Comparison of ENCODE assay signal across 1 cellular context in genomic region chr20:62824476-62825287, GRCh38.
TF ChIP-seq lines count a peak whose summit lies in the region.

No MANE protein-coding gene starts in this region.

TF ChIP-seq in HepG2, 621 proteins besides CTCF, POLR2A, EP300 and RAD21 (continued from another document and continues in another):
- peak; percentile 23; the same call in 1 of the 2 replicates for TF ChIP-seq UBTF (CRISPR knock-in tag; IDR thresholded peaks at IDR 0.05)
- TF ChIP-seq ZNF136 (CRISPR knock-in tag; IDR thresholded peaks at IDR 0.05; ENCODE audit: low read depth): 0 out of 2 replicates have a peak, but pooled peaks have one; percentile 50
- 0 out of 2 replicates have a peak, but pooled peaks have one; percentile 29 for TF ChIP-seq ZNF747 (CRISPR knock-in tag; IDR thresholded peaks at IDR 0.05; ENCODE audit: borderline replicate concordance)
- peak; percentile 9; the same call in 1 of the 2 replicates for TF ChIP-seq ZNF501 (CRISPR knock-in tag; IDR thresholded peaks at IDR 0.05)
- no peak for TF ChIP-seq ZNF343 (CRISPR knock-in tag; IDR thresholded peaks at IDR 0.05)
- no peak for TF ChIP-seq NFKBIZ (CRISPR knock-in tag; IDR thresholded peaks at IDR 0.05)
- TF ChIP-seq ZBTB7B (CRISPR knock-in tag; IDR thresholded peaks at IDR 0.05): no peak
- TF ChIP-seq, protein P1, sequence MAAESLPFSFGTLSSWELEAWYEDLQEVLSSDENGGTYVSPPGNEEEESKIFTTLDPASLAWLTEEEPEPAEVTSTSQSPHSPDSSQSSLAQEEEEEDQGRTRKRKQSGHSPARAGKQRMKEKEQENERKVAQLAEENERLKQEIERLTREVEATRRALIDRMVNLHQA (CRISPR knock-in tag; IDR thresholded peaks at IDR 0.05): no peak
- no peak for TF ChIP-seq ZNF558 (CRISPR knock-in tag; IDR thresholded peaks at IDR 0.05; ENCODE audit: borderline replicate concordance)
- TF ChIP-seq ESRRA (CRISPR knock-in tag; IDR thresholded peaks at IDR 0.05; ENCODE audit: low read depth): no peak
- TF ChIP-seq, protein P2, sequence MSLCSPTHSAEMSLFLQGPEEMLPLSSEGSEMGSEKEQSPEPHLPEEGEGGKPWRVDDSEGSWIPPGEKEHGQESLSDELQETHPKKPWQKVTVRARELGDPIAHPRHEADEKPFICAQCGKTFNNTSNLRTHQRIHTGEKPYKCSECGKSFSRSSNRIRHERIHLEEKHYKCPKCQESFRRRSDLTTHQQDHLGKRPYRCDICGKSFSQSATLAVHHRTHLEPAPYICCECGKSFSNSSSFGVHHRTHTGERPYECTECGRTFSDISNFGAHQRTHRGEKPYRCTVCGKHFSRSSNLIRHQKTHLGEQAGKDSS (CRISPR knock-in tag; IDR thresholded peaks at IDR 0.05; ENCODE audit: borderline replicate concordance, low read depth): no peak
- TF ChIP-seq HDAC1 (CRISPR knock-in tag; IDR thresholded peaks at IDR 0.05): peak; percentile 34; the same call in 1 of the 2 replicates
- TF ChIP-seq FOSL1 (CRISPR knock-in tag; IDR thresholded peaks at IDR 0.05; ENCODE audit: borderline replicate concordance): 0 out of 2 replicates have a peak, but pooled peaks have one; percentile 43
- TF ChIP-seq ZNF333 (CRISPR knock-in tag; IDR thresholded peaks at IDR 0.05; ENCODE audit: borderline replicate concordance): no peak
- 0 out of 2 replicates have a peak, but pooled peaks have one; percentile 39 for TF ChIP-seq NFATC3 (CRISPR knock-in tag; IDR thresholded peaks at IDR 0.05)
- 0 out of 2 replicates have a peak, but pooled peaks have one; percentile 38 for TF ChIP-seq ZNF451 (CRISPR knock-in tag; IDR thresholded peaks at IDR 0.05)
- 0 out of 2 replicates have a peak, but pooled peaks have one; percentile 55 for TF ChIP-seq TBP (CRISPR knock-in tag; IDR thresholded peaks at IDR 0.05)
- TF ChIP-seq GATAD1 (CRISPR knock-in tag; IDR thresholded peaks at IDR 0.05): no peak
- TF ChIP-seq ISX (CRISPR knock-in tag; conservative IDR thresholded peaks at IDR 0.05): no peak
- TF ChIP-seq MTF2 (CRISPR knock-in tag; IDR thresholded peaks at IDR 0.05; ENCODE audit: borderline replicate concordance): no peak
- TF ChIP-seq RBAK (CRISPR knock-in tag; IDR thresholded peaks at IDR 0.05): no peak
- TF ChIP-seq ATF7 (IDR thresholded peaks at IDR 0.05): no peak
- 0 out of 2 replicates have a peak, but pooled peaks have one; percentile 76 for TF ChIP-seq ATF7 (CRISPR knock-in tag; IDR thresholded peaks at IDR 0.05)
- TF ChIP-seq RBM22 (optimal IDR thresholded peaks at IDR 0.05; ENCODE audit: low read length): peak; percentile 7
- no peak for TF ChIP-seq CBX2 (IDR thresholded peaks at IDR 0.05; ENCODE audit: low read depth, low read length)
- TF ChIP-seq CBX2 (CRISPR knock-in tag; IDR thresholded peaks at IDR 0.05; ENCODE audit: low read depth): no peak
- no peak for TF ChIP-seq ZNF326 (CRISPR knock-in tag; IDR thresholded peaks at IDR 0.05; ENCODE audit: borderline replicate concordance)
- no peak for TF ChIP-seq ZSCAN29 (CRISPR knock-in tag; conservative IDR thresholded peaks at IDR 0.05)
- TF ChIP-seq SRSF1 (optimal IDR thresholded peaks at IDR 0.05; ENCODE audit: low read depth, low read length): peak; percentile 33
- no peak for TF ChIP-seq PAWR (CRISPR knock-in tag; IDR thresholded peaks at IDR 0.05; ENCODE audit: borderline replicate concordance)
- peak; percentile 28; the same call in 1 of the 2 replicates for TF ChIP-seq GMEB1 (CRISPR knock-in tag; IDR thresholded peaks at IDR 0.05; ENCODE audit: borderline replicate concordance)
- TF ChIP-seq, protein P3, sequence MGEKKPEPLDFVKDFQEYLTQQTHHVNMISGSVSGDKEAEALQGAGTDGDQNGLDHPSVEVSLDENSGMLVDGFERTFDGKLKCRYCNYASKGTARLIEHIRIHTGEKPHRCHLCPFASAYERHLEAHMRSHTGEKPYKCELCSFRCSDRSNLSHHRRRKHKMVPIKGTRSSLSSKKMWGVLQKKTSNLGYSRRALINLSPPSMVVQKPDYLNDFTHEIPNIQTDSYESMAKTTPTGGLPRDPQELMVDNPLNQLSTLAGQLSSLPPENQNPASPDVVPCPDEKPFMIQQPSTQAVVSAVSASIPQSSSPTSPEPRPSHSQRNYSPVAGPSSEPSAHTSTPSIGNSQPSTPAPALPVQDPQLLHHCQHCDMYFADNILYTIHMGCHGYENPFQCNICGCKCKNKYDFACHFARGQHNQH (CRISPR knock-in tag; IDR thresholded peaks at IDR 0.05): no peak
- TF ChIP-seq ARID4A (CRISPR knock-in tag; IDR thresholded peaks at IDR 0.05; ENCODE audit: borderline replicate concordance): peak; percentile 59
- TF ChIP-seq ZNF121 (CRISPR knock-in tag; IDR thresholded peaks at IDR 0.05): peak; percentile 69; the same call in 1 of the 2 replicates
- no peak for TF ChIP-seq SNAPC5 (CRISPR knock-in tag; IDR thresholded peaks at IDR 0.05; ENCODE audit: borderline replicate concordance)
- TF ChIP-seq, protein P4, sequence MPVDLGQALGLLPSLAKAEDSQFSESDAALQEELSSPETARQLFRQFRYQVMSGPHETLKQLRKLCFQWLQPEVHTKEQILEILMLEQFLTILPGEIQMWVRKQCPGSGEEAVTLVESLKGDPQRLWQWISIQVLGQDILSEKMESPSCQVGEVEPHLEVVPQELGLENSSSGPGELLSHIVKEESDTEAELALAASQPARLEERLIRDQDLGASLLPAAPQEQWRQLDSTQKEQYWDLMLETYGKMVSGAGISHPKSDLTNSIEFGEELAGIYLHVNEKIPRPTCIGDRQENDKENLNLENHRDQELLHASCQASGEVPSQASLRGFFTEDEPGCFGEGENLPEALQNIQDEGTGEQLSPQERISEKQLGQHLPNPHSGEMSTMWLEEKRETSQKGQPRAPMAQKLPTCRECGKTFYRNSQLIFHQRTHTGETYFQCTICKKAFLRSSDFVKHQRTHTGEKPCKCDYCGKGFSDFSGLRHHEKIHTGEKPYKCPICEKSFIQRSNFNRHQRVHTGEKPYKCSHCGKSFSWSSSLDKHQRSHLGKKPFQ (CRISPR knock-in tag; IDR thresholded peaks at IDR 0.05; ENCODE audit: insufficient replicate concordance): no peak
- TF ChIP-seq RBM39 (IDR thresholded peaks at IDR 0.05; ENCODE audit: low read depth, low read length, poor library complexity, severe bottlenecking): no peak
- TF ChIP-seq ZNF281 (CRISPR knock-in tag; IDR thresholded peaks at IDR 0.05; ENCODE audit: borderline replicate concordance): peak; percentile 52; the same call in 1 of the 2 replicates
- peak; percentile 82; the same call in 1 of the 2 replicates for TF ChIP-seq ZNF414 (CRISPR knock-in tag; IDR thresholded peaks at IDR 0.05)
- TF ChIP-seq PCBP1 (IDR thresholded peaks at IDR 0.05; ENCODE audit: borderline replicate concordance, low read depth, low read length): no peak
- TF ChIP-seq ZNF350 (CRISPR knock-in tag; IDR thresholded peaks at IDR 0.05; ENCODE audit: borderline replicate concordance, low read depth): 0 out of 2 replicates have a peak, but pooled peaks have one; percentile 24
- peak; percentile 68; the same call in 1 of the 2 replicates for TF ChIP-seq HES4 (CRISPR knock-in tag; IDR thresholded peaks at IDR 0.05; ENCODE audit: borderline replicate concordance)
- no peak for TF ChIP-seq ZMAT3 (CRISPR knock-in tag; conservative IDR thresholded peaks at IDR 0.05)
- no peak for TF ChIP-seq SSRP1 (CRISPR knock-in tag; IDR thresholded peaks at IDR 0.05)
- TF ChIP-seq HBP1 (CRISPR knock-in tag; IDR thresholded peaks at IDR 0.05; ENCODE audit: low read depth): 0 out of 2 replicates have a peak, but pooled peaks have one; percentile 13
- no peak for TF ChIP-seq MED13 (CRISPR knock-in tag; IDR thresholded peaks at IDR 0.05)
- TF ChIP-seq, protein P5, sequence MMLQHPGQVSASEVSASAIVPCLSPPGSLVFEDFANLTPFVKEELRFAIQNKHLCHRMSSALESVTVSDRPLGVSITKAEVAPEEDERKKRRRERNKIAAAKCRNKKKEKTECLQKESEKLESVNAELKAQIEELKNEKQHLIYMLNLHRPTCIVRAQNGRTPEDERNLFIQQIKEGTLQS (CRISPR knock-in tag; IDR thresholded peaks at IDR 0.05): no peak
